ENCODE assay signal across 15 cellular contexts in genomic region chr9:71472400-71472799, GRCh38.
DNase-seq lines count a peak whose midpoint lies in the region; ATAC-seq and TF ChIP-seq lines count a peak whose summit lies in the region.
"Had no signal": no experiment of that assay in that cellular context is flagged by ENCODE, and none has a peak within 500 bp of the region (broad histone marks: within the 10 kb centered on the region; RNA-seq: fewer than 3 reads in every experiment).

No MANE protein-coding gene starts in this region.

- H2AK5ac ChIP-seq in neuronal stem cell (ENCODE audit: low read depth, low read length): no peak overlapping the region

- no peak overlapping the region for H3K4me3 Mint-ChIP-seq in nephron progenitor cell
- H3K4me3 Mint-ChIP-seq: CD4-positive, alpha-beta memory T cell had no signal

- H3K9me3 ChIP-seq in cardiac muscle cell (ENCODE audit: low read depth): no peaks in the 10 kb centered on the region
- no peaks in the 10 kb centered on the region for H3K9me3 ChIP-seq in neuronal stem cell (replicated peaks in 1 of 2; ENCODE audit: control insufficient read depth in 2 of 2, insufficient read depth in 1 of 2, low read depth in 1 of 2, low read length in 2 of 2)

- H3K79me1 ChIP-seq in neuronal stem cell (ENCODE audit: low read depth, low read length): no peaks in the 10 kb centered on the region

- no peak for TF ChIP-seq POLR2A in erythroblast (IDR thresholded peaks at IDR 0.05; ENCODE audit: low read length)

- H2BK5ac ChIP-seq in neuronal stem cell (ENCODE audit: low read length): no peak overlapping the region

- H3K23ac ChIP-seq in neuronal stem cell (ENCODE audit: low read depth, low read length, poor library complexity): no peak overlapping the region

- ATAC-seq in Right ventricle myocardium inferior: no peak
- ATAC-seq: A549, GM12878 had no signal

- no peak overlapping the region for H3K4me3 ChIP-seq in cardiac muscle cell
- no peak overlapping the region for H3K4me3 ChIP-seq in neuronal stem cell (ENCODE audit: low read length in 2 of 2)
- H3K4me3 ChIP-seq: A549, GM12878 had no signal

- no peak overlapping the region for H3K9ac ChIP-seq in neuronal stem cell (ENCODE audit: low read depth, low read length, poor library complexity)

- H4K8ac ChIP-seq in neuronal stem cell (ENCODE audit: low read depth, low read length): no peak overlapping the region

- peak overlapping the region; percentile 40 for H3K27ac ChIP-seq in cardiac muscle cell
- H3K27ac ChIP-seq in neuronal stem cell (replicated peaks; ENCODE audit: low read length): no peak overlapping the region
- H3K27ac ChIP-seq: 22Rv1, A549, C4-2B had no signal

- DNase-seq in cardiac muscle cell (ENCODE audit: low read depth in 1 of 2, low spot score in 1 of 2) (peak in 1 of 2 donors; percentile 32), Right ventricle myocardium inferior (ENCODE audit: missing footprints) (no peak), erythroblast (lab: John Stamatoyannopoulos, UW) (peak; percentile 13 to 58), neuronal stem cell (ENCODE audit: low spot score) (no peak), CD1c-positive myeloid dendritic cell (ENCODE audit: extremely low spot score) (no peak), NAMALWA (ENCODE audit: low spot score) (no peak), nephron progenitor cell (no peak)
- DNase-seq: AML-193; CD4-positive, alpha-beta memory T cell; DMS79 treated with DMSO at 0.1 percent for 48 hours; HCEC 1CT had no signal

- no peak overlapping the region for H2BK120ac ChIP-seq in neuronal stem cell (ENCODE audit: low read depth, low read length)

- H3K36me3 ChIP-seq in cardiac muscle cell: no peaks in the 10 kb centered on the region
- H3K36me3 ChIP-seq in neuronal stem cell (replicated peaks in 1 of 2; ENCODE audit: control insufficient read depth in 2 of 2, insufficient read depth in 2 of 2, low read length in 2 of 2): no peaks in the 10 kb centered on the region

- no peak overlapping the region for H3K18ac ChIP-seq in neuronal stem cell (ENCODE audit: low read length)

- H3K4me2 ChIP-seq in neuronal stem cell (ENCODE audit: insufficient read depth, low read length, poor library complexity, severe bottlenecking): no peak overlapping the region
- H3K4me2 ChIP-seq: A549 had no signal

- TF ChIP-seq CTCF in cardiac muscle cell (IDR thresholded peaks at IDR 0.05; ENCODE audit: low read depth, low read length) (no peak), nephron progenitor cell (IDR thresholded peaks at IDR 0.05) (no peak)

- no peak overlapping the region for H3K14ac ChIP-seq in neuronal stem cell (ENCODE audit: low read length)

- H3K4me1 ChIP-seq in cardiac muscle cell (ENCODE audit: low read depth) (peaks cover 10% of the 10 kb centered on the region), neuronal stem cell (ENCODE audit: control insufficient read depth in 2 of 2, insufficient read depth in 1 of 2, low read depth in 1 of 2, low read length in 2 of 2) (peaks cover 0 to 3% of the 10 kb centered on the region in 2 donors)
- H3K4me1 ChIP-seq: A549 had no signal

- no peaks in the 10 kb centered on the region for H3K27me3 ChIP-seq in cardiac muscle cell
- H3K27me3 ChIP-seq in neuronal stem cell (ENCODE audit: control insufficient read depth in 3 of 3, insufficient read depth in 3 of 3, low read depth in 1 of 3, low read length in 3 of 3): no peaks in the 10 kb centered on the region

- H4K91ac ChIP-seq in neuronal stem cell (ENCODE audit: low read depth, low read length, poor library complexity): no peak overlapping the region

- H3K27ac Mint-ChIP-seq in nephron progenitor cell: no peak overlapping the region
- H3K27ac Mint-ChIP-seq: CD4-positive, alpha-beta memory T cell had no signal

- peaks cover 11% of the 10 kb centered on the region for H3K9me3 Mint-ChIP-seq in nephron progenitor cell

- H2BK15ac ChIP-seq in neuronal stem cell (ENCODE audit: low read length): no peak overlapping the region

- intact Hi-C loops in Right ventricle myocardium inferior (cut with DNase I): no loop called here

- no peak overlapping the region for H2BK12ac ChIP-seq in neuronal stem cell (ENCODE audit: low read length)

- H3K27me3 Mint-ChIP-seq in nephron progenitor cell (ENCODE audit: low read depth, poor library complexity): no peaks in the 10 kb centered on the region

- H3K36me3 Mint-ChIP-seq in nephron progenitor cell (ENCODE audit: low read depth): no peaks in the 10 kb centered on the region
- H3K36me3 Mint-ChIP-seq: CD4-positive, alpha-beta memory T cell had no signal

- no CpG with 5 or more reads among the region's 3 CpGs for WGBS in neuronal stem cell (ENCODE audit: extremely low coverage in 2 of 2, insufficient read length in 2 of 2, insufficient replicate concordance in 1 of 2), 2 donors

- peak overlapping the region; percentile 78 for H2AFZ ChIP-seq in neuronal stem cell (ENCODE audit: low read length)

- peaks cover 4% of the 10 kb centered on the region for H3K4me1 Mint-ChIP-seq in nephron progenitor cell
- H3K4me1 Mint-ChIP-seq: CD4-positive, alpha-beta memory T cell had no signal

- no peak overlapping the region for H3K4ac ChIP-seq in neuronal stem cell (ENCODE audit: low read length)

Comparison
In these comparisons a context has a peak if more than half of its experiments do, and no peak if none do; other contexts are left out.
1. DNase-seq: peak in erythroblast (2 of 2); none in Right ventricle myocardium inferior (single experiment), neuronal stem cell (single experiment), CD1c-positive myeloid dendritic cell (single experiment), NAMALWA (single experiment) and nephron progenitor cell (single experiment).